In the genomic region with DNA sequence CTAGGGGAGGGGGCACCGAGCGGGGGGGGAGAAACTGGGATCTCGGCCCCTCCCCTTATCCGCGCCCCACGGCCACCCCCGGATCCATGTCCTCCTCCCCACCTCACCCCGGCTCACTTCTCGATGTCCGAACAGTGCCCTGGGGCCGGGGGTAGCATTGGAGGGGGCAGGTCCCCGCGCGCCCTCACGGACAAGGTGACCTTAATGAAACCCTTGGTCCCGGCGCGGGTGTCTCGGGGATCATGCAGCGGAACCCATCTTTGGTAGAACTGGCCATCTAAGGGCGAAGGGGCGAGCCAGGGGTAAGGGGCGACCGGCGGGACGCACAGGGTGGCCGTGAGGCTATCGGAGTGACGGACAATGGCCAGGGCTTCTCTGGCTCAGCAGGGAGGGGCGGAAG, we compare ENCODE assay signal across 10 cellular contexts. TPM values are rescaled to one million over a fixed set of nuclear protein-coding genes. Genes with fewer than 3 reads are reported as not detected.
DNase-seq lines count a peak whose midpoint lies in the region; ATAC-seq, FAIRE-seq and TF ChIP-seq lines count a peak whose summit lies in the region.
"Had no signal": no experiment of that assay in that cellular context is flagged by ENCODE, and none has a peak within 500 bp of the region (broad histone marks: within the 10 kb centered on the region; RNA-seq: fewer than 3 reads in every experiment).

No MANE protein-coding gene starts in this region.

- no peak for FAIRE-seq in D721Med (lab: Jason Lieb, UNC)
- FAIRE-seq: H54 had no signal

- H3K36me3 ChIP-seq in iPS-18a (ENCODE audit: control insufficient read depth, low read depth, low read length) (no peaks in the 10 kb centered on the region), smooth muscle cell (ENCODE audit: low read depth) (no peaks in the 10 kb centered on the region)

- peak overlapping the region; percentile 31 for H3K9ac ChIP-seq in iPS-18a (ENCODE audit: low read length)
- H3K9ac ChIP-seq in smooth muscle cell (ENCODE audit: low read depth) = no peak overlapping the region

- peak overlapping the region; percentile 97 for H3K4me2 ChIP-seq in smooth muscle cell

- H3K27ac ChIP-seq in iPS-18a (ENCODE audit: low read length) (no peak overlapping the region), smooth muscle cell (ENCODE audit: low read depth) (no peak overlapping the region)
- H3K27ac ChIP-seq: RWPE1 had no signal

- in situ Hi-C loops in GM13977 (cut with MboI; ENCODE audit: low pct_unique_long_range_greater_than_20kb, low sequenced_read_pairs, unreplicated experiment) = no loop called here
- in situ Hi-C loops in astrocyte of the cerebellum (cut with HindIII; ENCODE audit: low sequenced_read_pairs) = no loop called here

- no peaks in the 10 kb centered on the region for H3K79me2 ChIP-seq in smooth muscle cell (ENCODE audit: low read depth)

- ATAC-seq in GM19395 (IDR thresholded peaks at IDR 0.05; ENCODE audit: unreplicated experiment) = no peak

- 64% methylated on average over 24 of the region's 30 CpGs for WGBS in smooth muscle cell (ENCODE audit: low lambda C conversion rate)

- H3F3A ChIP-seq in smooth muscle cell (ENCODE audit: low read depth) = no peaks in the 10 kb centered on the region

- no peaks in the 10 kb centered on the region for H3K9me3 ChIP-seq in iPS-18a (ENCODE audit: control insufficient read depth, low read depth, low read length)
- no peaks in the 10 kb centered on the region for H3K9me3 ChIP-seq in smooth muscle cell (replicated peaks; ENCODE audit: low read depth)

- no peak for TF ChIP-seq CTCF in GM13977 (IDR thresholded peaks at IDR 0.05; ENCODE audit: extremely low read depth, insufficient read depth, missing control alignments)
- TF ChIP-seq CTCF in astrocyte of the cerebellum (IDR thresholded peaks at IDR 0.05; ENCODE audit: low read depth, low read length, missing control alignments) = no peak
- no peak for TF ChIP-seq CTCF in smooth muscle cell (IDR thresholded peaks at IDR 0.05; ENCODE audit: borderline replicate concordance, insufficient read depth, poor library complexity, severe bottlenecking)
- no peak for TF ChIP-seq CTCF in D721Med (IDR thresholded peaks at IDR 0.05; ENCODE audit: insufficient read depth, missing control alignments)

- H2AFZ ChIP-seq in smooth muscle cell (ENCODE audit: low read depth) = no peak overlapping the region

- H3K27me3 ChIP-seq in iPS-18a (ENCODE audit: control insufficient read depth, insufficient read depth, low read length) = peaks cover 46% of the 10 kb centered on the region
- peaks cover 51% of the 10 kb centered on the region for H3K27me3 ChIP-seq in smooth muscle cell (ENCODE audit: low read depth)

- no peaks in the 10 kb centered on the region for H4K20me1 ChIP-seq in smooth muscle cell (ENCODE audit: low read depth)

- peaks cover 3% of the 10 kb centered on the region for H3K4me1 ChIP-seq in iPS-18a (ENCODE audit: control insufficient read depth, low read depth, low read length)
- H3K4me1 ChIP-seq in smooth muscle cell (ENCODE audit: low read depth) = peaks cover 8% of the 10 kb centered on the region

- H3K4me3 ChIP-seq in astrocyte of the cerebellum (ENCODE audit: low read depth, low read length) (peak overlapping the region; percentile 34), iPS-18a (ENCODE audit: low read length) (peak overlapping the region; percentile 64), smooth muscle cell (peak overlapping the region; percentile 52)

- DNase-seq in GM13977 (ENCODE audit: low spot score) = peak; percentile 23
- no peak for DNase-seq in astrocyte of the cerebellum (ENCODE audit: low read depth)
- no peak for DNase-seq in smooth muscle cell (lab: John Stamatoyannopoulos, UW; ENCODE audit: unreplicated experiment)
- DNase-seq in germinal center (ENCODE audit: low spot score) = no peak
- no peak for DNase-seq in D721Med (ENCODE audit: insufficient read length, low spot score)
- DNase-seq in NCI-H2227 (lab: John Stamatoyannopoulos, UW; ENCODE audit: unreplicated experiment) = no peak

RNA-seq across cellular contexts. Expression of a gene that starts 13.6 kb away (rescaled TPM):
- total RNA-seq in smooth muscle cell = 9.3 and 10.4 TPM in 2 replicates
- polyA plus RNA-seq in smooth muscle cell = 27.6 and 35.4 TPM in 2 replicates
